11 cellular contexts compared by ENCODE assay signal in the genomic region with DNA sequence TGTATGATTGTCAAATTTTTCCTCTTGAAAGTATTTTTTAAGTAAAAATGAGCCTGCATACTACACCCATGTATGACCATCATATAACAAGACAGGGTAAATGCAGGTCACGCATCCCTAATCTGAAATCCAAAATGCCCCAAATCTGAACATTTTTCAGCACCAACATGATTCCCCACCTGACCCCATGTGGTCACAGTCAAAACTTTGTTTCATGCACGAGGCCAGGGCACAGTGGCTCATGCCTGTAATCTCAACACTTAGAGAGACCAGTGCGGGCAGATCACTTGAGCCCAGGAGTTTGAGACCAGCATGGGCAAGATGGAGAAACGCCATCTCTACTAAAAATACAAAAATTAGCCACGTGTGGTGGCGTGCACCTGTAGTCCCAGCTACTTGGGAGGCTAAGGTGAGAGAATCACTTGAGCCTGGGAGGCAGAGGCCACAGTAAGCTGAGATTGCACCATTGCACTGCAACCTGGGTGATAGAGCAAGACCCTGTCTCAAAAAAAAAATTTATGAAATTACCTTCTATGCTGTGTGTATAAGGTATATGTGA.
DNase-seq lines count a peak whose midpoint lies in the region; ATAC-seq, FAIRE-seq and TF ChIP-seq lines count a peak whose summit lies in the region.
"Had no signal": no experiment of that assay in that cellular context is flagged by ENCODE, and none has a peak within 500 bp of the region (broad histone marks: within the 10 kb centered on the region; RNA-seq: fewer than 3 reads in every experiment).

No MANE protein-coding gene starts in this region.

- H3K36me3 ChIP-seq in DND-41 (ENCODE audit: insufficient read depth, low read length) = peaks cover 20% of the 10 kb centered on the region
- H3K36me3 ChIP-seq in OCI-LY1 (ENCODE audit: insufficient read depth, low read length) = peaks cover 33% of the 10 kb centered on the region
- H3K36me3 ChIP-seq in astrocyte (ENCODE audit: insufficient read depth, low read length) = no peaks in the 10 kb centered on the region
- peaks cover 16% of the 10 kb centered on the region for H3K36me3 ChIP-seq in skeletal muscle satellite cell (ENCODE audit: insufficient read depth, low read length)
- no peaks in the 10 kb centered on the region for H3K36me3 ChIP-seq in mammary epithelial cell (ENCODE audit: insufficient read depth, low read length)

- H3K4me2 ChIP-seq in DND-41 (ENCODE audit: insufficient read depth, low read length) = peak overlapping the region; percentile 99
- H3K4me2 ChIP-seq in OCI-LY1 (ENCODE audit: low read length) = peak overlapping the region; percentile 53; the same call in 1 of the 2 replicates
- peak overlapping the region; percentile 57 for H3K4me2 ChIP-seq in astrocyte (ENCODE audit: low read length)
- H3K4me2 ChIP-seq in skeletal muscle satellite cell (ENCODE audit: low read length) = peak overlapping the region; percentile 41
- H3K4me2 ChIP-seq in mammary epithelial cell (ENCODE audit: insufficient read depth, low read depth, low read length) = no peak overlapping the region

- no TSS peak for BruUV-seq in mammary epithelial cell (replicated peaks; lab: Mats Ljungman, UMichigan)

- TF ChIP-seq CTCF in DND-41 (IDR thresholded peaks at IDR 0.05; ENCODE audit: borderline replicate concordance, extremely low read depth, low read length, poor library complexity, severe bottlenecking) (no peak), OCI-LY1 (IDR thresholded peaks at IDR 0.05; ENCODE audit: low read length) (no peak), astrocyte (IDR thresholded peaks at IDR 0.05; ENCODE audit: insufficient read depth, low read depth, low read length) (no peak), mammary epithelial cell (conservative IDR thresholded peaks at IDR 0.05 in 1 of 2, IDR thresholded peaks at IDR 0.05 in 1 of 2; ENCODE audit: extremely low read depth in 1 of 2, insufficient read depth in 1 of 2, low read depth in 1 of 2, low read length in 2 of 2) (no peak)

- H3K9ac ChIP-seq in DND-41 (ENCODE audit: low read depth, low read length) (peak overlapping the region; percentile 50; the same call in 1 of the 2 replicates), OCI-LY1 (ENCODE audit: low read length) (no peak overlapping the region), astrocyte (ENCODE audit: low read length) (peak overlapping the region; percentile 53), skeletal muscle satellite cell (ENCODE audit: low read depth, low read length) (peak overlapping the region; percentile 13), mammary epithelial cell (ENCODE audit: insufficient read depth, low read length) (no peak overlapping the region)

- peaks cover 2% of the 10 kb centered on the region for H3K9me3 Mint-ChIP-seq in astrocyte (ENCODE audit: unreplicated experiment)
- H3K9me3 Mint-ChIP-seq: WTC11 had no signal

- no peaks in the 10 kb centered on the region for H3K9me2 ChIP-seq in OCI-LY1 (ENCODE audit: low read depth, low read length)

- H3K27ac ChIP-seq in DND-41 (ENCODE audit: low read length) (peak overlapping the region; percentile 91), OCI-LY1 (ENCODE audit: low read depth, low read length, poor library complexity, severe bottlenecking) (peak overlapping the region; percentile 78), astrocyte (ENCODE audit: low read depth, low read length) (peak overlapping the region; percentile 46), mammary epithelial cell (ENCODE audit: insufficient read depth, low read depth, low read length) (no peak overlapping the region)

- in situ Hi-C loops in mammary epithelial cell (cut with MboI; ENCODE audit: low sequenced_read_pairs in 2 of 2) = no loop called here

- peaks cover 54% of the 10 kb centered on the region for H3K4me1 ChIP-seq in DND-41 (ENCODE audit: insufficient read depth, low read length)
- H3K4me1 ChIP-seq in OCI-LY1 (ENCODE audit: insufficient read depth, low read length, severe bottlenecking) = peaks cover 35% of the 10 kb centered on the region
- peaks cover 30% of the 10 kb centered on the region for H3K4me1 ChIP-seq in astrocyte (ENCODE audit: insufficient read depth, low read length)
- peaks cover 48% of the 10 kb centered on the region for H3K4me1 ChIP-seq in skeletal muscle satellite cell (ENCODE audit: control insufficient read depth, insufficient read depth, low read length)
- H3K4me1 ChIP-seq in mammary epithelial cell (ENCODE audit: insufficient read depth, low read length) = peaks cover 18% of the 10 kb centered on the region

- no peak overlapping the region for H3K4me3 Mint-ChIP-seq in astrocyte (ENCODE audit: unreplicated experiment)
- H3K4me3 Mint-ChIP-seq: WTC11 had no signal

- peaks cover 12% of the 10 kb centered on the region for H3K36me3 Mint-ChIP-seq in astrocyte (ENCODE audit: low read depth, unreplicated experiment)

- peak; percentile 16; the same call in 2 of the 3 replicates for ATAC-seq in DND-41 (ENCODE audit: insufficient read depth, low read depth)
- ATAC-seq: gastroesophageal sphincter, WTC11 had no signal

- H3K9me3 ChIP-seq in DND-41 (ENCODE audit: insufficient read depth, low read length, severe bottlenecking) (no peaks in the 10 kb centered on the region), OCI-LY1 (ENCODE audit: low read length) (no peaks in the 10 kb centered on the region), astrocyte (ENCODE audit: insufficient read depth, low read depth, low read length) (no peaks in the 10 kb centered on the region), skeletal muscle satellite cell (replicated peaks; ENCODE audit: low read length) (no peaks in the 10 kb centered on the region), mammary epithelial cell (replicated peaks; ENCODE audit: insufficient read depth, low read length) (no peaks in the 10 kb centered on the region)
- H3K9me3 ChIP-seq: gastroesophageal sphincter had no signal

- WGBS in mammary epithelial cell (ENCODE audit: low coverage, missing lambda C conversion rate) = 84% methylated on average over 5 of the region's 6 CpGs

- H3F3A ChIP-seq in OCI-LY1 (ENCODE audit: insufficient read depth, low read length) = no peaks in the 10 kb centered on the region

- dilution Hi-C loops in mammary epithelial cell (cut with HindIII; ENCODE audit: low sequenced_read_pairs) = no loop called here

- no peaks in the 10 kb centered on the region for H3K27me3 Mint-ChIP-seq in astrocyte (ENCODE audit: low read depth, unreplicated experiment)

- FAIRE-seq in astrocyte (lab: Jason Lieb, UNC) = no peak

- H4K20me1 ChIP-seq in DND-41 (ENCODE audit: insufficient read depth, low read length) = peaks cover 36% of the 10 kb centered on the region
- no peaks in the 10 kb centered on the region for H4K20me1 ChIP-seq in OCI-LY1 (ENCODE audit: insufficient read depth, low read length)
- peaks cover 6% of the 10 kb centered on the region for H4K20me1 ChIP-seq in astrocyte (ENCODE audit: insufficient read depth, low read length)
- H4K20me1 ChIP-seq in mammary epithelial cell (ENCODE audit: insufficient read depth, low read length) = no peaks in the 10 kb centered on the region

- H3K27me3 ChIP-seq in DND-41 (ENCODE audit: insufficient read depth, low read length, poor library complexity) (no peaks in the 10 kb centered on the region), OCI-LY1 (ENCODE audit: insufficient read depth, low read length) (no peaks in the 10 kb centered on the region), astrocyte (ENCODE audit: insufficient read depth, low read length) (no peaks in the 10 kb centered on the region), skeletal muscle satellite cell (ENCODE audit: control insufficient read depth, insufficient read depth, low read length) (no peaks in the 10 kb centered on the region), mammary epithelial cell (ENCODE audit: insufficient read depth, low read length) (no peaks in the 10 kb centered on the region)
- H3K27me3 ChIP-seq: gastroesophageal sphincter had no signal

- intact Hi-C loops in mammary epithelial cell (cut with micrococcal nuclease) = no loop called here

- H3K4me3 ChIP-seq in DND-41 (ENCODE audit: low read depth in 1 of 2, low read length in 2 of 2) (peak overlapping the region in 1 of 2 experiments; percentile 77; a peak in 1 of 4 replicates), OCI-LY1 (ENCODE audit: low read depth, low read length, poor library complexity, severe bottlenecking) (no peak overlapping the region), astrocyte (ENCODE audit: insufficient read depth, low read depth, low read length) (no peak overlapping the region), skeletal muscle satellite cell (ENCODE audit: low read length) (no peak overlapping the region), mammary epithelial cell (replicated peaks in 1 of 3; ENCODE audit: insufficient read depth in 1 of 3, low read depth in 2 of 3, low read length in 3 of 3) (no peak overlapping the region)
- H3K4me3 ChIP-seq: gastroesophageal sphincter had no signal

- H3K4me1 Mint-ChIP-seq in astrocyte (ENCODE audit: low read depth, unreplicated experiment) = peaks cover 38% of the 10 kb centered on the region

- DNase-seq in DND-41 (peak; percentile 14), astrocyte (ENCODE audit: low read depth) (no peak), mammary epithelial cell (no peak), NCI-H2081 (lab: John Stamatoyannopoulos, UW) (no peak), NK-92 (lab: John Stamatoyannopoulos, UW; ENCODE audit: unreplicated experiment) (no peak)
- DNase-seq: DMS153, occipital lobe had no signal

- H2AFZ ChIP-seq in DND-41 (ENCODE audit: low read depth, low read length) (no peak overlapping the region), OCI-LY1 (ENCODE audit: low read length) (no peak overlapping the region), astrocyte (ENCODE audit: low read depth, low read length) (no peak overlapping the region), mammary epithelial cell (ENCODE audit: low read depth, low read length) (no peak overlapping the region)

- peaks cover 74% of the 10 kb centered on the region for H3K79me2 ChIP-seq in DND-41 (ENCODE audit: insufficient read depth, low read length)
- 0 out of 2 replicates have a peak, but pooled peaks cover 3% of the 10 kb centered on the region for H3K79me2 ChIP-seq in OCI-LY1 (ENCODE audit: insufficient read depth, low read length)
- peaks cover 69% of the 10 kb centered on the region for H3K79me2 ChIP-seq in astrocyte (ENCODE audit: insufficient read depth, low read length)
- peaks cover 45% of the 10 kb centered on the region for H3K79me2 ChIP-seq in mammary epithelial cell (ENCODE audit: insufficient read depth, low read length)

- H3K27ac Mint-ChIP-seq in astrocyte (ENCODE audit: unreplicated experiment) = peak overlapping the region; percentile 12
- H3K27ac Mint-ChIP-seq: WTC11 had no signal

- CTCF ChIA-PET in mammary epithelial cell (lab: Charles Lee; ENCODE audit: low non-redundant PET) = no interaction called here

Comparison
In these comparisons a context has a peak if more than half of its experiments do, and no peak if none do; other contexts are left out.
1. H3K9ac ChIP-seq: peak in DND-41 (single experiment), astrocyte (single experiment) and skeletal muscle satellite cell (single experiment); none in OCI-LY1 (single experiment) and mammary epithelial cell (single experiment).